8 cellular contexts compared by ENCODE assay signal in the genomic region with DNA sequence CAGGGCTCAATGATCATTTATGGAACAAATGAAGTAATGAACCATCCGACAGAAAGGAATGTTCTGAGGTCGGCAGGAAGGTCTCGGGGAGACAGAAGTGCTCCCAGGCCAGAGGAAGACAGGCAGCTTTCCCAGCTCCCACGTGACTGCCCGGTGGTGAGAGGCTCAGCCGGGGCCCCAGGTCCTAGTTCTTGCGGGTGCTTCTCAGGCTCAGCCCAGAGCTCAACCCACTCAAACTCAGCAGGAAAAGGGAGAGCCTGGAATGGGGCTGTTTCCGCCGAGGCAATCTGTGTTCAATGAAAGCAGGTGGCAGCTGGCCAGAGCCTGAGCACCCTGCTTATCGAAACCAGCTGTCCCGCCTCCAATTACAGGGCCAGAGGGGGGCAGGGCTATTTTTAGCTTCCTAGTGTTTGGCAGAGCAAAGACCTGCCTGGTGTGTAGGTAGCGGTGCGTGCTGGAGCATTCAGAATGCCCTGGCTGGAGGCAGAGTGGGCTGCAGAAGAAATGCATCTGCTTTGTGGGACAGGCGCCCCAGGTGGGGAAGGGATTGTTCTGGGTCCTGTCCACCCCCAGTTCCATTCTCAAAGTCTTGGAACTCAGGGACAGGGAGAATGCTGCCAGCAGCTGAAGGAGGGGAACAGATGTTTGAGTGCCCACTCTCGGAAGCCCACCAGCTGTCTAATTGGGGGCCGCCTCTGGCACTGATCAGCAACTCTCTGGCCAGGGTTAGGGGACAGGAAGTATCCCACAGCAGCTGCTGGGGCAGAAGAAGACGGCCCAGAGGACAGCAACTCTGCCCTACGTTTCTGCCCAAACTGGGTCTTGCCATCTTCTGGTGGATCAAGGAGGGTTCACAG.
DNase-seq lines count a peak whose midpoint lies in the region; ATAC-seq and TF ChIP-seq lines count a peak whose summit lies in the region.

No MANE protein-coding gene starts in this region.

- POLR2A ChIA-PET in WTC11 (lab: Charles Lee), result interaction anchor here (0.7 kb wide), 2 partner anchors 20 to 239 kb away, joined by 3 to 5 read pairs; no protein-coding TSS in a partner anchor

- no peaks in the 10 kb centered on the region for H3K9me3 Mint-ChIP-seq in WTC11

- DNase-seq in Ammon's horn (ENCODE audit: low spot score) (peak; percentile 80), NCI-H1105 (lab: John Stamatoyannopoulos, UW) (peak; percentile 98), WTC11 (ENCODE audit: low spot score) (peak; percentile 71), head of caudate nucleus (peak; percentile 48 to 88 (median 68)), pons (ENCODE audit: low spot score) (peak; percentile 59)
- no peak for DNase-seq in activated CD8-positive, alpha-beta memory T cell treated with anti-CD3 and anti-CD28 coated beads, Interleukin-2, amount 50 U/mL, for 48 hours

- no peaks in the 10 kb centered on the region for H3K36me3 Mint-ChIP-seq in WTC11

- no peaks in the 10 kb centered on the region for H3K27me3 Mint-ChIP-seq in WTC11 (ENCODE audit: low read depth)

- H3K27ac Mint-ChIP-seq in WTC11, result no peak overlapping the region; the same call in 1 of the 2 replicates

- no peak overlapping the region for H3K4me3 Mint-ChIP-seq in WTC11

- H3K4me1 Mint-ChIP-seq in WTC11, result peaks cover 31% of the 10 kb centered on the region

- peak; percentile 86 for ATAC-seq in WTC11
- no peak for ATAC-seq in HG03521 (IDR thresholded peaks at IDR 0.05; ENCODE audit: unreplicated experiment)
- no peak for ATAC-seq in HG02973 (IDR thresholded peaks at IDR 0.05; ENCODE audit: unreplicated experiment)

- no peak for TF ChIP-seq CTCF in WTC11 (IDR thresholded peaks at IDR 0.05)

- CTCF ChIA-PET in WTC11 (lab: Charles Lee), result interaction anchor here (0.8 to 3.4 kb wide), 8 partner anchors 16 to 266 kb away, joined by 3 to 32 read pairs (median 4); a partner anchor contains a TSS

- intact Hi-C loops in head of caudate nucleus (cut with DNase I), result no loop called here

TF ChIP-seq in WTC11, 78 proteins besides CTCF, POLR2A, EP300 and RAD21:
- TF ChIP-seq ESRRA (CRISPR knock-in tag; IDR thresholded peaks at IDR 0.05; ENCODE audit: borderline replicate concordance) (no peak), ZNF423 (CRISPR knock-in tag; IDR thresholded peaks at IDR 0.05) (peak; percentile 52; the same call in 1 of the 2 replicates)
- TF ChIP-seq, protein P1, sequence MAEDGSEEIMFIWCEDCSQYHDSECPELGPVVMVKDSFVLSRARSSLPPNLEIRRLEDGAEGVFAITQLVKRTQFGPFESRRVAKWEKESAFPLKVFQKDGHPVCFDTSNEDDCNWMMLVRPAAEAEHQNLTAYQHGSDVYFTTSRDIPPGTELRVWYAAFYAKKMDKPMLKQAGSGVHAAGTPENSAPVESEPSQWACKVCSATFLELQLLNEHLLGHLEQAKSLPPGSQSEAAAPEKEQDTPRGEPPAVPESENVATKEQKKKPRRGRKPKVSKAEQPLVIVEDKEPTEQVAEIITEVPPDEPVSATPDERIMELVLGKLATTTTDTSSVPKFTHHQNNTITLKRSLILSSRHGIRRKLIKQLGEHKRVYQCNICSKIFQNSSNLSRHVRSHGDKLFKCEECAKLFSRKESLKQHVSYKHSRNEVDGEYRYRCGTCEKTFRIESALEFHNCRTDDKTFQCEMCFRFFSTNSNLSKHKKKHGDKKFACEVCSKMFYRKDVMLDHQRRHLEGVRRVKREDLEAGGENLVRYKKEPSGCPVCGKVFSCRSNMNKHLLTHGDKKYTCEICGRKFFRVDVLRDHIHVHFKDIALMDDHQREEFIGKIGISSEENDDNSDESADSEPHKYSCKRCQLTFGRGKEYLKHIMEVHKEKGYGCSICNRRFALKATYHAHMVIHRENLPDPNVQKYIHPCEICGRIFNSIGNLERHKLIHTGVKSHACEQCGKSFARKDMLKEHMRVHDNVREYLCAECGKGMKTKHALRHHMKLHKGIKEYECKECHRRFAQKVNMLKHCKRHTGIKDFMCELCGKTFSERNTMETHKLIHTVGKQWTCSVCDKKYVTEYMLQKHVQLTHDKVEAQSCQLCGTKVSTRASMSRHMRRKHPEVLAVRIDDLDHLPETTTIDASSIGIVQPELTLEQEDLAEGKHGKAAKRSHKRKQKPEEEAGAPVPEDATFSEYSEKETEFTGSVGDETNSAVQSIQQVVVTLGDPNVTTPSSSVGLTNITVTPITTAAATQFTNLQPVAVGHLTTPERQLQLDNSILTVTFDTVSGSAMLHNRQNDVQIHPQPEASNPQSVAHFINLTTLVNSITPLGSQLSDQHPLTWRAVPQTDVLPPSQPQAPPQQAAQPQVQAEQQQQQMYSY (CRISPR knock-in tag; IDR thresholded peaks at IDR 0.05), result no peak
- TF ChIP-seq, protein P2, sequence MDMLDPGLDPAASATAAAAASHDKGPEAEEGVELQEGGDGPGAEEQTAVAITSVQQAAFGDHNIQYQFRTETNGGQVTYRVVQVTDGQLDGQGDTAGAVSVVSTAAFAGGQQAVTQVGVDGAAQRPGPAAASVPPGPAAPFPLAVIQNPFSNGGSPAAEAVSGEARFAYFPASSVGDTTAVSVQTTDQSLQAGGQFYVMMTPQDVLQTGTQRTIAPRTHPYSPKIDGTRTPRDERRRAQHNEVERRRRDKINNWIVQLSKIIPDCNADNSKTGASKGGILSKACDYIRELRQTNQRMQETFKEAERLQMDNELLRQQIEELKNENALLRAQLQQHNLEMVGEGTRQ (CRISPR knock-in tag; IDR thresholded peaks at IDR 0.05), result peak; percentile 86
- TF ChIP-seq, protein P3, sequence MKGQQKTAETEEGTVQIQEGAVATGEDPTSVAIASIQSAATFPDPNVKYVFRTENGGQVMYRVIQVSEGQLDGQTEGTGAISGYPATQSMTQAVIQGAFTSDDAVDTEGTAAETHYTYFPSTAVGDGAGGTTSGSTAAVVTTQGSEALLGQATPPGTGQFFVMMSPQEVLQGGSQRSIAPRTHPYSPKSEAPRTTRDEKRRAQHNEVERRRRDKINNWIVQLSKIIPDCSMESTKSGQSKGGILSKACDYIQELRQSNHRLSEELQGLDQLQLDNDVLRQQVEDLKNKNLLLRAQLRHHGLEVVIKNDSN (CRISPR knock-in tag; IDR thresholded peaks at IDR 0.05), result peak; percentile 81; the same call in 1 of the 2 replicates
- TF ChIP-seq, protein P4, sequence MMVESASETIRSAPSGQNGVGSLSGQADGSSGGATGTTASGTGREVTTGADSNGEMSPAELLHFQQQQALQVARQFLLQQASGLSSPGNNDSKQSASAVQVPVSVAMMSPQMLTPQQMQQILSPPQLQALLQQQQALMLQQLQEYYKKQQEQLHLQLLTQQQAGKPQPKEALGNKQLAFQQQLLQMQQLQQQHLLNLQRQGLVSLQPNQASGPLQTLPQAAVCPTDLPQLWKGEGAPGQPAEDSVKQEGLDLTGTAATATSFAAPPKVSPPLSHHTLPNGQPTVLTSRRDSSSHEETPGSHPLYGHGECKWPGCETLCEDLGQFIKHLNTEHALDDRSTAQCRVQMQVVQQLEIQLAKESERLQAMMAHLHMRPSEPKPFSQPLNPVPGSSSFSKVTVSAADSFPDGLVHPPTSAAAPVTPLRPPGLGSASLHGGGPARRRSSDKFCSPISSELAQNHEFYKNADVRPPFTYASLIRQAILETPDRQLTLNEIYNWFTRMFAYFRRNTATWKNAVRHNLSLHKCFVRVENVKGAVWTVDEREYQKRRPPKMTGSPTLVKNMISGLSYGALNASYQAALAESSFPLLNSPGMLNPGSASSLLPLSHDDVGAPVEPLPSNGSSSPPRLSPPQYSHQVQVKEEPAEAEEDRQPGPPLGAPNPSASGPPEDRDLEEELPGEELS (CRISPR knock-in tag; IDR thresholded peaks at IDR 0.05), result peak; percentile 41; the same call in 1 of the 2 replicates
